ENCODE assay signal across 21 cellular contexts in the genomic region with DNA sequence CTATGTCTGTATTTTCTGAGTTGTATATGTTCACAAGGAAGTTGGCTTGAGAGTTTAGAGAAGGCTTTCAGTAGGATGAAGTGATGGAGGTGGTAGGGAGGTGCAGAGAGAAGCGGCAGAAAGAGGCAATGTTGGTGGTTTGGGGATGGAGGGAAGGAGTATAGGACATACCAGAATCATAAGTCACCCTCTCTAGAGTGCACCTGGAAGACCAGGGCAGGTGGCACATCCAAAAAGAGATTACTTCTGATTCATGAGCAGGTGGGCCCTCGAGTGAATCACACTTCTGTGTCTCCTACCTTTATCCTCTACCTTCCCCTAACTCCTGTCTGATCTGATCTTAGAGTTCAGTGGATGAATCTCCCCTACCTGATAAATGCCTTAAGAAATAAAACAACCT. TPM values are rescaled to one million over a fixed set of nuclear protein-coding genes. Genes with fewer than 3 reads are reported as not detected.
DNase-seq lines count a peak whose midpoint lies in the region; ATAC-seq and TF ChIP-seq lines count a peak whose summit lies in the region.
"Had no signal": no experiment of that assay in that cellular context is flagged by ENCODE, and none has a peak within 500 bp of the region (broad histone marks: within the 10 kb centered on the region; RNA-seq: fewer than 3 reads in every experiment).

No MANE protein-coding gene starts in this region.

- H3K4ac ChIP-seq in trophoblast cell (ENCODE audit: low read depth, low read length) = no peak overlapping the region

- H3K36me3 ChIP-seq in left ventricle myocardium inferior (no peaks in the 10 kb centered on the region), RWPE2 (ENCODE audit: low read depth) (no peaks in the 10 kb centered on the region), trophoblast cell (ENCODE audit: control insufficient read depth in 1 of 2, insufficient read depth in 2 of 2, low read length in 2 of 2) (no peaks in the 10 kb centered on the region)
- H3K36me3 ChIP-seq: BLaER1 treated with 17β-estradiol and CSF1 and Interleukin-3, amounts not matched to agents 10 nM and 100 nM had no signal

- no peak overlapping the region for H4K8ac ChIP-seq in trophoblast cell (ENCODE audit: low read depth, low read length)

- 84% methylated on average over 2 of the region's 2 CpGs for WGBS in right cardiac atrium
- WGBS in trophoblast cell (ENCODE audit: extremely low coverage, insufficient coverage, insufficient read length) = no CpG with 5 or more reads among the region's 2 CpGs

- H3K79me1 ChIP-seq in trophoblast cell (ENCODE audit: low read length) = no peaks in the 10 kb centered on the region

- TF ChIP-seq CTCF in left ventricle myocardium inferior (IDR thresholded peaks at IDR 0.05; ENCODE audit: borderline replicate concordance) = no peak
- TF ChIP-seq CTCF in RWPE2 (IDR thresholded peaks at IDR 0.05; ENCODE audit: poor library complexity, severe bottlenecking) = no peak

- ATAC-seq in right cardiac atrium (no peak), RWPE2 (ENCODE audit: low read depth) (peak; percentile 42; the same call in 1 of the 3 replicates), HG03442 (IDR thresholded peaks at IDR 0.05; ENCODE audit: unreplicated experiment) (no peak)
- ATAC-seq: CD8-positive, alpha-beta T cell had no signal

- H4K12ac ChIP-seq in trophoblast cell (ENCODE audit: low read depth, low read length) = no peak overlapping the region

- H2BK120ac ChIP-seq in trophoblast cell (ENCODE audit: insufficient read depth, low read length, poor library complexity) = no peak overlapping the region

- no peak overlapping the region for H3K18ac ChIP-seq in trophoblast cell (ENCODE audit: low read length)

- no peak overlapping the region for H3K27ac Mint-ChIP-seq in T-helper 2 cell treated with Interferon-gamma antibody and Interleukin-4, amounts not matched to agents 5 μg/mL and 100 μg/mL, for 36 hours
- H3K27ac Mint-ChIP-seq: CD8-positive, alpha-beta T cell had no signal

- CTCF ChIA-PET in HEK293T (lab: Yijun Ruan, JAX) = no interaction called here

- no peak overlapping the region for H3K9ac ChIP-seq in trophoblast cell (ENCODE audit: low read length)
- H3K9ac ChIP-seq: BLaER1 treated with 17β-estradiol and CSF1 and Interleukin-3, amounts not matched to agents 10 nM and 100 nM had no signal

- no peaks in the 10 kb centered on the region for H3K9me3 ChIP-seq in left ventricle myocardium inferior (replicated peaks)
- H3K9me3 ChIP-seq in right cardiac atrium (ENCODE audit: control insufficient read depth, low read length) = no peaks in the 10 kb centered on the region
- no peaks in the 10 kb centered on the region for H3K9me3 ChIP-seq in RWPE2 (ENCODE audit: severe bottlenecking)
- H3K9me3 ChIP-seq in trophoblast cell (ENCODE audit: insufficient read depth, low read depth, low read length) = no peaks in the 10 kb centered on the region
- H3K9me3 ChIP-seq: BLaER1 treated with 17β-estradiol and CSF1 and Interleukin-3, amounts not matched to agents 10 nM and 100 nM had no signal

- H3K9me3 Mint-ChIP-seq in T-helper 2 cell treated with Interferon-gamma antibody and Interleukin-4, amounts not matched to agents 5 μg/mL and 100 μg/mL, for 36 hours = no peaks in the 10 kb centered on the region
- H3K9me3 Mint-ChIP-seq: CD8-positive, alpha-beta T cell had no signal

- H3K4me3 ChIP-seq in left ventricle myocardium inferior (no peak overlapping the region), right cardiac atrium (ENCODE audit: low read length) (no peak overlapping the region), RWPE2 (ENCODE audit: severe bottlenecking) (no peak overlapping the region), trophoblast cell (ENCODE audit: low read depth, low read length) (no peak overlapping the region)
- H3K4me3 ChIP-seq: BLaER1 treated with 17β-estradiol and CSF1 and Interleukin-3, amounts not matched to agents 10 nM and 100 nM; SK-N-MC had no signal

- no peak overlapping the region for H4K91ac ChIP-seq in trophoblast cell (ENCODE audit: low read depth, low read length)

- H3K36me3 Mint-ChIP-seq in T-helper 2 cell treated with Interferon-gamma antibody and Interleukin-4, amounts not matched to agents 5 μg/mL and 100 μg/mL, for 36 hours (ENCODE audit: low read depth) = no peaks in the 10 kb centered on the region
- H3K36me3 Mint-ChIP-seq: CD8-positive, alpha-beta T cell had no signal

- H2AK5ac ChIP-seq in trophoblast cell (ENCODE audit: low read length) = no peak overlapping the region

- peaks cover 13% of the 10 kb centered on the region for H3K4me1 ChIP-seq in left ventricle myocardium inferior
- no peaks in the 10 kb centered on the region for H3K4me1 ChIP-seq in right cardiac atrium (ENCODE audit: control insufficient read depth, insufficient read depth, low read length)
- H3K4me1 ChIP-seq in RWPE2 (ENCODE audit: insufficient read depth, poor library complexity, severe bottlenecking) = peaks cover 5% of the 10 kb centered on the region
- peaks cover 2 to 4% of the 10 kb centered on the region in 2 experiments for H3K4me1 ChIP-seq in trophoblast cell (ENCODE audit: control insufficient read depth in 1 of 2, insufficient read depth in 2 of 2, low read length in 2 of 2)
- H3K4me1 ChIP-seq: BLaER1 treated with 17β-estradiol and CSF1 and Interleukin-3, amounts not matched to agents 10 nM and 100 nM had no signal

- no peak overlapping the region for H2BK5ac ChIP-seq in trophoblast cell (ENCODE audit: low read depth, low read length, poor library complexity)

- intact Hi-C loops in left ventricle myocardium inferior (cut with micrococcal nuclease) = no loop called here
- intact Hi-C loops in right cardiac atrium (cut with DNase I) = no loop called here

- H3K27me3 Mint-ChIP-seq in T-helper 2 cell treated with Interferon-gamma antibody and Interleukin-4, amounts not matched to agents 5 μg/mL and 100 μg/mL, for 36 hours (ENCODE audit: low read depth) = peaks cover 45% of the 10 kb centered on the region

- H3K4me2 ChIP-seq in trophoblast cell (ENCODE audit: low read length) = no peak overlapping the region
- H3K4me2 ChIP-seq: BLaER1 treated with 17β-estradiol and CSF1 and Interleukin-3, amounts not matched to agents 10 nM and 100 nM had no signal

- no peaks in the 10 kb centered on the region for H3K79me2 ChIP-seq in trophoblast cell (ENCODE audit: control insufficient read depth, insufficient read depth, low read length, poor library complexity)

- no peak overlapping the region for H2AFZ ChIP-seq in trophoblast cell (ENCODE audit: insufficient read depth, low read length, poor library complexity)

- POLR2A ChIA-PET in HEK293T (lab: Yijun Ruan, JAX) = no interaction called here

- DNase-seq in left ventricle myocardium inferior (no peak), right cardiac atrium (no peak), RWPE2 (ENCODE audit: low spot score) (no peak), trophoblast cell (peak; percentile 30 to 51), HEK293T (ENCODE audit: extremely low spot score) (no peak), amniotic stem cell (lab: John Stamatoyannopoulos, UW) (no peak)
- no peak for DNase-seq in T-helper 2 cell treated with Interferon-gamma antibody and Interleukin-4, amounts not matched to agents 5 μg/mL and 100 μg/mL, for 36 hours (ENCODE audit: low spot score)
- DNase-seq: CD8-positive, alpha-beta T cell; DND-41; MM.1S; NCI-H1092; NCI-H1436 treated with DMSO at 0.1 percent for 48 hours; NCI-H2029 treated with DMSO at 0.1 percent for 48 hours; NCI-H2171 treated with DMSO at 0.1 percent for 48 hours; NCI-H446 treated with DMSO at 0.1 percent for 48 hours; NCI-H69; NK-92 treated with Interleukin-12 subunit alpha and Interleukin-12 subunit beta, amount 100 ng/mL, for 24 hours; SHP77 had no signal

- H3K23ac ChIP-seq in trophoblast cell (ENCODE audit: low read length) = no peak overlapping the region

- H3K4me3 Mint-ChIP-seq in T-helper 2 cell treated with Interferon-gamma antibody and Interleukin-4, amounts not matched to agents 5 μg/mL and 100 μg/mL, for 36 hours = no peak overlapping the region
- H3K4me3 Mint-ChIP-seq: CD8-positive, alpha-beta T cell had no signal

- no peak overlapping the region for H3K14ac ChIP-seq in trophoblast cell (ENCODE audit: low read length)

- H3K27ac ChIP-seq in left ventricle myocardium inferior (replicated peaks) (peak overlapping the region; percentile 72), right cardiac atrium (ENCODE audit: low read length) (no peak overlapping the region), RWPE2 (ENCODE audit: poor library complexity, severe bottlenecking) (no peak overlapping the region), trophoblast cell (ENCODE audit: low read depth, low read length) (no peak overlapping the region)
- H3K27ac ChIP-seq: BLaER1 treated with 17β-estradiol and CSF1 and Interleukin-3, amounts not matched to agents 10 nM and 100 nM; SK-N-MC had no signal

- H3K4me1 Mint-ChIP-seq in T-helper 2 cell treated with Interferon-gamma antibody and Interleukin-4, amounts not matched to agents 5 μg/mL and 100 μg/mL, for 36 hours (ENCODE audit: low read depth) = peaks cover 1% of the 10 kb centered on the region

- peak overlapping the region; percentile 49 for H2BK12ac ChIP-seq in trophoblast cell (ENCODE audit: low read length)

- H3K27me3 ChIP-seq in left ventricle myocardium inferior (ENCODE audit: low read depth) = no peaks in the 10 kb centered on the region
- H3K27me3 ChIP-seq in right cardiac atrium (ENCODE audit: control insufficient read depth, insufficient read depth) = no peaks in the 10 kb centered on the region
- no peaks in the 10 kb centered on the region for H3K27me3 ChIP-seq in RWPE2 (ENCODE audit: insufficient read depth, poor library complexity, severe bottlenecking)
- H3K27me3 ChIP-seq in trophoblast cell (ENCODE audit: insufficient read depth, low read length) = no peaks in the 10 kb centered on the region
- H3K27me3 ChIP-seq: BLaER1 treated with 17β-estradiol and CSF1 and Interleukin-3, amounts not matched to agents 10 nM and 100 nM had no signal

TF ChIP-seq in HEK293T, 16 proteins besides CTCF, POLR2A, EP300 and RAD21:
- TF ChIP-seq, protein P1, sequence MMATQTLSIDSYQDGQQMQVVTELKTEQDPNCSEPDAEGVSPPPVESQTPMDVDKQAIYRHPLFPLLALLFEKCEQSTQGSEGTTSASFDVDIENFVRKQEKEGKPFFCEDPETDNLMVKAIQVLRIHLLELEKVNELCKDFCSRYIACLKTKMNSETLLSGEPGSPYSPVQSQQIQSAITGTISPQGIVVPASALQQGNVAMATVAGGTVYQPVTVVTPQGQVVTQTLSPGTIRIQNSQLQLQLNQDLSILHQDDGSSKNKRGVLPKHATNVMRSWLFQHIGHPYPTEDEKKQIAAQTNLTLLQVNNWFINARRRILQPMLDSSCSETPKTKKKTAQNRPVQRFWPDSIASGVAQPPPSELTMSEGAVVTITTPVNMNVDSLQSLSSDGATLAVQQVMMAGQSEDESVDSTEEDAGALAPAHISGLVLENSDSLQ (IDR thresholded peaks at IDR 0.05) = no peak
- no peak for TF ChIP-seq SP1 (IDR thresholded peaks at IDR 0.05)
- no peak for TF ChIP-seq FOXM1 (IDR thresholded peaks at IDR 0.05; ENCODE audit: borderline replicate concordance)
- no peak for TF ChIP-seq SUZ12 (IDR thresholded peaks at IDR 0.05)
- TF ChIP-seq CTBP1 (IDR thresholded peaks at IDR 0.05; ENCODE audit: borderline replicate concordance) = no peak
- no peak for TF ChIP-seq BHLHE40 (IDR thresholded peaks at IDR 0.05; ENCODE audit: borderline replicate concordance)
- TF ChIP-seq ARNT (IDR thresholded peaks at IDR 0.05) = no peak
TF ChIP-seq in HEK293T: peak in this region for 0.

RNA-seq across cellular contexts. Expression of a gene that starts 41.8 kb away (rescaled TPM):
- total RNA-seq in left ventricle myocardium inferior (53.9 TPM), right cardiac atrium (10 to 100 TPM; 46.9 to 52.1 (median 48.3) TPM)
- polyA plus RNA-seq in right cardiac atrium = 60.3 TPM
- polyA plus RNA-seq in trophoblast cell (2013) = 67.9 and 73.6 TPM in 2 replicates

Comparison
In these comparisons a context has a peak if more than half of its experiments do, and no peak if none do; other contexts are left out.
1. DNase-seq: peak in trophoblast cell (2 of 2); none in left ventricle myocardium inferior (single experiment), right cardiac atrium (0 of 3), RWPE2 (single experiment), HEK293T (single experiment), T-helper 2 cell treated with Interferon-gamma antibody and Interleukin-4, amounts not matched to agents 5 μg/mL and 100 μg/mL, for 36 hours (single experiment) and amniotic stem cell (single experiment).